ENCODE assay signal across 9 cellular contexts in the genomic region with DNA sequence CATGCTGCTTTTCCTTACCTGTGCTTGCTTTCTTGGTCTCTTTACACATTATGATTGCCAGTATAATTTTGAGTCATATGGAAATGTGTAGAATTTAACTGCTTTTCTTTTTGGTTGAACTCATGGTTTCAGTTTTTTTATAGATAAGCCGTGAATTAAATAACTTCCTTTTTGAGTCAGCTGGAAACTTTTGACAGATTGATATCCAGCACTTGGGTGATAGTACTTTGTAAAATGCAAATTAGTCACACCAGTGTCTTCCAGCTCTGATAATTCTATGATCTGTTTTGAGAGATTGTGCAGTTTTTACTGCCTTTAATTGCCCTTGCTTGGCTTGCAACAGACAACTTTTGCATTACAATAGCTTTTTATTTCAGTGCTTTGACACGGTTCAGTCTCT.
DNase-seq lines count a peak whose midpoint lies in the region; ATAC-seq and TF ChIP-seq lines count a peak whose summit lies in the region.
"Had no signal": no experiment of that assay in that cellular context is flagged by ENCODE, and none has a peak within 500 bp of the region (broad histone marks: within the 10 kb centered on the region; RNA-seq: fewer than 3 reads in every experiment).

No MANE protein-coding gene starts in this region.

- H4K20me1 ChIP-seq in Loucy (ENCODE audit: insufficient read depth, low read length, poor library complexity, severe bottlenecking), result peaks cover 13% of the 10 kb centered on the region

- H3K27me3 ChIP-seq in Loucy (ENCODE audit: insufficient read depth, low read length, poor library complexity, severe bottlenecking) (no peaks in the 10 kb centered on the region), WERI-Rb-1 (ENCODE audit: insufficient read depth, low read depth, severe bottlenecking) (no peaks in the 10 kb centered on the region)

- no peak overlapping the region for H2AFZ ChIP-seq in Loucy (ENCODE audit: low read length)

- no peaks in the 10 kb centered on the region for H3K9me3 ChIP-seq in Loucy (ENCODE audit: insufficient read depth, low read depth, low read length)
- H3K9me3 ChIP-seq in WERI-Rb-1 (ENCODE audit: severe bottlenecking), result no peaks in the 10 kb centered on the region

- ATAC-seq in GM18907 (IDR thresholded peaks at IDR 0.05; ENCODE audit: unreplicated experiment), result peak; percentile 64
- peak; percentile 72 for ATAC-seq in HG02571 (IDR thresholded peaks at IDR 0.05; ENCODE audit: unreplicated experiment)
- ATAC-seq in left ventricle myocardium superior, result no peak

- H3K4me3 ChIP-seq in Loucy (ENCODE audit: low read length, poor library complexity, severe bottlenecking), result peak overlapping the region; percentile 59
- no peak overlapping the region for H3K4me3 ChIP-seq in WERI-Rb-1 (ENCODE audit: low read depth, low read length)
- H3K4me3 ChIP-seq: skin epidermis had no signal

- intact Hi-C loops in left ventricle myocardium superior (cut with micrococcal nuclease), result no loop called here

- peaks cover 26% of the 10 kb centered on the region for H3K79me2 ChIP-seq in Loucy (ENCODE audit: insufficient read depth, low read length)

- no peaks in the 10 kb centered on the region for H3K9me2 ChIP-seq in Loucy (replicated peaks; ENCODE audit: low read depth, low read length)

- peak overlapping the region; percentile 19 for H3K9ac ChIP-seq in Loucy (ENCODE audit: low read depth, low read length, poor library complexity, severe bottlenecking)

- peaks cover 34% of the 10 kb centered on the region for H3K4me1 ChIP-seq in Loucy (ENCODE audit: insufficient read depth, low read length, poor library complexity, severe bottlenecking)

- H3K36me3 ChIP-seq in Loucy (ENCODE audit: insufficient read depth, low read length), result no peaks in the 10 kb centered on the region
- no peaks in the 10 kb centered on the region for H3K36me3 ChIP-seq in WERI-Rb-1

- DNase-seq in lung microvascular endothelial cell (ENCODE audit: low read depth in 2 of 2) (peak; percentile 8 to 52), LoVo (ENCODE audit: low spot score) (no peak), mucosa of gallbladder (ENCODE audit: low spot score) (no peak), left ventricle myocardium superior (no peak), WERI-Rb-1 (no peak)

- no peak overlapping the region for H3K27ac ChIP-seq in WERI-Rb-1

- TF ChIP-seq CTCF in Loucy (conservative IDR thresholded peaks at IDR 0.05; ENCODE audit: low read length) (no peak), WERI-Rb-1 (IDR thresholded peaks at IDR 0.05; ENCODE audit: low read depth, low read length) (no peak)

- peak overlapping the region; percentile 75 for H3K4me2 ChIP-seq in Loucy (ENCODE audit: low read depth, low read length, poor library complexity, severe bottlenecking)

- no peaks in the 10 kb centered on the region for H3F3A ChIP-seq in Loucy (ENCODE audit: low read depth)

Comparison
In these comparisons a context has a peak if more than half of its experiments do, and no peak if none do; other contexts are left out.
1. DNase-seq: peak in lung microvascular endothelial cell (2 of 2); none in LoVo (single experiment), mucosa of gallbladder (single experiment), left ventricle myocardium superior (single experiment) and WERI-Rb-1 (single experiment).